Comparison of ENCODE assay signal across 8 cellular contexts in genomic region chr13:61709258-61709657, GRCh38.
"Had no signal": no experiment of that assay in that cellular context is flagged by ENCODE, and none has a peak within 500 bp of the region (broad histone marks: within the 10 kb centered on the region; RNA-seq: fewer than 3 reads in every experiment).

No MANE protein-coding gene starts in this region.

- ATAC-seq: GM12878 had no signal

- H3K4me3 ChIP-seq: GM12878 had no signal

- DNase-seq: GDM1, GF-D8 had no signal

- FAIRE-seq: G401.6, GM12878, GM12891, GM12892, GM18507, GM19239 had no signal
